13 cellular contexts compared by ENCODE assay signal in the genomic region with DNA sequence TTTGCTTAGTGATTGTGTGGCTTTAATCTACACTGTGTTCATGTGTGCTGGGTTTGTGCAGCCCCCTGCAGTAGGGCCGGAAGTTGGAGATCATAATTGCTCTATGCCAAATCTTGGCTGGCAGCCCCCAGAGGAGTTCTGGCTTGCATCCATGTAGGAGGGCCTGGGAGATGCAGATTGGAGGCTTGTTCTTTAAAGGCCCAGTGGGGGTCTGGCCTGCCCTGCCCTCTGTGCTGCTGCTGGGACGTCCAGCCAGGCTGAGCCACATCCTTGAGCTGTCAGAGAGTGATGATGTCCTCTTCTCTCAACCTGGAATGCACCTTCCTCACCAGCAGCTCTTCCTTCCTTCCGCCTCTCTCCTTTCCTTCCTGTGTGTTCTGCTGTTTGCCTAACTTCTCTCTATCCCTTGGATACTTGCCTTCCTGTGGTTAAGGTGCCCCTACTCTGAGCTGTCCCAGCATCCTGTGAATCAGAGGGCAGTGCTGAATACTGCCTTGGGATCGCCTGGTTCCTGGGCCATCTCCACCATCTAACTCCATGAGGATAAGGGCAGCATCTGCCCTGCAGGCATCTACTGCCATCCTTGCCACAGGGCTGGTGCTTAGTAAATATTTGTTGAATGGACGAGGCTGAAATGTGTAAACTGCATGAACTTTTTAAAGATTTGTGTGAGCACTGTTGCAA. TPM values are rescaled to one million over a fixed set of nuclear protein-coding genes. Genes with fewer than 3 reads are reported as not detected.
DNase-seq lines count a peak whose midpoint lies in the region; ATAC-seq, FAIRE-seq and TF ChIP-seq lines count a peak whose summit lies in the region.
"Had no signal": no experiment of that assay in that cellular context is flagged by ENCODE, and none has a peak within 500 bp of the region (broad histone marks: within the 10 kb centered on the region; RNA-seq: fewer than 3 reads in every experiment).

No MANE protein-coding gene starts in this region.

- no peak overlapping the region for H3K4me2 ChIP-seq in A549

- H3K36me3 ChIP-seq in ovary = no peaks in the 10 kb centered on the region
- H3K36me3 ChIP-seq: cardiac muscle cell had no signal

- H3K27ac ChIP-seq in A549 (no peak overlapping the region), ovary (no peak overlapping the region)
- H3K27ac ChIP-seq: cardiac muscle cell had no signal

- TF ChIP-seq POLR2A in A549 (IDR thresholded peaks at IDR 0.05; ENCODE audit: low read length) (no peak), ovary (IDR thresholded peaks at IDR 0.05) (no peak)

- FAIRE-seq in A549 (lab: Jason Lieb, UNC) = no peak

- no peak for TF ChIP-seq RAD21 in A549 (conservative IDR thresholded peaks at IDR 0.05 in 1 of 2, IDR thresholded peaks at IDR 0.05 in 1 of 2)

- ATAC-seq in A549 (peak; percentile 39 to 57; a peak in 4 of 6 replicates), HG03378 (IDR thresholded peaks at IDR 0.05; ENCODE audit: unreplicated experiment) (no peak)

- no peak for DNase-seq in A549 (ENCODE audit: low read depth in 1 of 2, low spot score in 1 of 2)
- DNase-seq in HS-5 (ENCODE audit: low read depth) = peak; percentile 11
- peak; percentile 33 for DNase-seq in astrocyte of the hippocampus (ENCODE audit: low read depth, low spot score)
- DNase-seq in iris pigment epithelial cell (ENCODE audit: low read depth) = peak; percentile 27
- no peak for DNase-seq in D341Med (ENCODE audit: low spot score)
- no peak for DNase-seq in ovary
- DNase-seq in activated CD4-positive, alpha-beta T cell treated with anti-CD3 and anti-CD28 coated beads for 4 hours = no peak
- DNase-seq: activated CD4-positive, alpha-beta T cell treated with anti-CD3 and anti-CD28 coated beads, Interleukin-2, amount 50 U/mL, for 4 hours; mesendoderm; NCI-H1694 treated with DMSO at 0.1 percent for 48 hours; stimulated activated CD4-positive, alpha-beta T cell treated with anti-CD3 and anti-CD28 coated beads, Interleukin-1b, Interleukin-23, amount 100 ng/mL, for 48 hours had no signal

- H3K27me3 ChIP-seq in ovary = no peaks in the 10 kb centered on the region
- H3K27me3 ChIP-seq: cardiac muscle cell had no signal

- no peak for TF ChIP-seq CTCF in A549 (IDR thresholded peaks at IDR 0.05)
- no peak for TF ChIP-seq CTCF in ovary (IDR thresholded peaks at IDR 0.05)

- H3K9me3 ChIP-seq in A549 = no peaks in the 10 kb centered on the region
- no peaks in the 10 kb centered on the region for H3K9me3 ChIP-seq in ovary

- no peak for TF ChIP-seq EP300 in A549 (IDR thresholded peaks at IDR 0.05)
- no peak for TF ChIP-seq EP300 in ovary (IDR thresholded peaks at IDR 0.05)

- intact Hi-C loops in ovary (cut with DNase I) = no loop called here

- H3K4me1 ChIP-seq in A549 (peaks cover 8% of the 10 kb centered on the region; the same call in 2 of the 3 replicates), ovary (ENCODE audit: insufficient read depth) (peaks cover 12% of the 10 kb centered on the region)

- CTCF ChIA-PET in A549 (lab: Yijun Ruan, JAX) = interaction anchor here (0.7 kb wide), 1 partner anchor 56 kb away, joined by 3 read pairs; no protein-coding TSS in a partner anchor

- no peak overlapping the region for H3K4me3 ChIP-seq in A549
- H3K4me3 ChIP-seq in ovary = no peak overlapping the region
- H3K4me3 ChIP-seq: cardiac muscle cell had no signal

- POLR2A ChIA-PET in A549 (lab: Yijun Ruan, JAX) = no interaction called here

- 60% methylated on average over 5 of the region's 5 CpGs for WGBS in A549 (ENCODE audit: missing lambda C conversion rate)
- 53 to 63% (median 61%) methylated on average over 5 of the region's 5 CpGs for WGBS in ovary, 3 donors

TF ChIP-seq in A549, 52 proteins besides CTCF, POLR2A, EP300 and RAD21:
- TF ChIP-seq ZNF302 (CRISPR knock-in tag; IDR thresholded peaks at IDR 0.05) = no peak
- TF ChIP-seq HEYL (CRISPR knock-in tag; IDR thresholded peaks at IDR 0.05) = no peak
- no peak for TF ChIP-seq FOSL2 (IDR thresholded peaks at IDR 0.05)
- no peak for TF ChIP-seq FOSL2 (CRISPR knock-in tag; IDR thresholded peaks at IDR 0.05)
- no peak for TF ChIP-seq HOXB5 (CRISPR knock-in tag; IDR thresholded peaks at IDR 0.05)
- TF ChIP-seq, protein P1, sequence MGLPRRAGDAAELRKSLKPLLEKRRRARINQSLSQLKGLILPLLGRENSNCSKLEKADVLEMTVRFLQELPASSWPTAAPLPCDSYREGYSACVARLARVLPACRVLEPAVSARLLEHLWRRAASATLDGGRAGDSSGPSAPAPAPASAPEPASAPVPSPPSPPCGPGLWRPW (IDR thresholded peaks at IDR 0.05) = no peak
- TF ChIP-seq, protein P2, sequence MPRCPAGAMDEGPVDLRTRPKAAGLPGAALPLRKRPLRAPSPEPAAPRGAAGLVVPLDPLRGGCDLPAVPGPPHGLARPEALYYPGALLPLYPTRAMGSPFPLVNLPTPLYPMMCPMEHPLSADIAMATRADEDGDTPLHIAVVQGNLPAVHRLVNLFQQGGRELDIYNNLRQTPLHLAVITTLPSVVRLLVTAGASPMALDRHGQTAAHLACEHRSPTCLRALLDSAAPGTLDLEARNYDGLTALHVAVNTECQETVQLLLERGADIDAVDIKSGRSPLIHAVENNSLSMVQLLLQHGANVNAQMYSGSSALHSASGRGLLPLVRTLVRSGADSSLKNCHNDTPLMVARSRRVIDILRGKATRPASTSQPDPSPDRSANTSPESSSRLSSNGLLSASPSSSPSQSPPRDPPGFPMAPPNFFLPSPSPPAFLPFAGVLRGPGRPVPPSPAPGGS (IDR thresholded peaks at IDR 0.05) = no peak
- no peak for TF ChIP-seq JUN (IDR thresholded peaks at IDR 0.05)

RNA-seq across cellular contexts. Expression of a gene that starts 30.2 kb away (rescaled TPM):
- polyA plus RNA-seq in A549 (2011; rRNA removed) (22.6 and 30.5 TPM in 2 replicates), A549 (2017; fragmentation: RNase III; extraction: RNeasy Plus Mini Kit Qiagen cat#74134 plus additional on column Dnase treatment) (27.4 to 28.3 TPM (median 28.2 TPM) in 3 replicates), ovary (10 to 100 TPM; 24.7 to 32.1 TPM)
- 13.8 and 16.3 TPM in 2 replicates for polyA plus RNA-seq in A549 (2012; cell fraction: cytosol; rRNA removed)
- polyA plus RNA-seq in A549 (2012; cell fraction: nucleus; rRNA removed) = 13.3 and 20.0 TPM in 2 replicates
- polyA minus RNA-seq in A549 (2011; rRNA and poly(A)+ RNA removed) = 41.9 and 50.6 TPM in 2 replicates
- 10 to 100 TPM; 31.4 to 68.3 (median 55.2) TPM for total RNA-seq in ovary

Comparison
In these comparisons a context has a peak if more than half of its experiments do, and no peak if none do; other contexts are left out.
1. DNase-seq: peak in HS-5 (single experiment), astrocyte of the hippocampus (single experiment) and iris pigment epithelial cell (single experiment); none in A549 (0 of 2), D341Med (single experiment), ovary (0 of 5) and activated CD4-positive, alpha-beta T cell treated with anti-CD3 and anti-CD28 coated beads for 4 hours (0 of 2).